In the genomic region with DNA sequence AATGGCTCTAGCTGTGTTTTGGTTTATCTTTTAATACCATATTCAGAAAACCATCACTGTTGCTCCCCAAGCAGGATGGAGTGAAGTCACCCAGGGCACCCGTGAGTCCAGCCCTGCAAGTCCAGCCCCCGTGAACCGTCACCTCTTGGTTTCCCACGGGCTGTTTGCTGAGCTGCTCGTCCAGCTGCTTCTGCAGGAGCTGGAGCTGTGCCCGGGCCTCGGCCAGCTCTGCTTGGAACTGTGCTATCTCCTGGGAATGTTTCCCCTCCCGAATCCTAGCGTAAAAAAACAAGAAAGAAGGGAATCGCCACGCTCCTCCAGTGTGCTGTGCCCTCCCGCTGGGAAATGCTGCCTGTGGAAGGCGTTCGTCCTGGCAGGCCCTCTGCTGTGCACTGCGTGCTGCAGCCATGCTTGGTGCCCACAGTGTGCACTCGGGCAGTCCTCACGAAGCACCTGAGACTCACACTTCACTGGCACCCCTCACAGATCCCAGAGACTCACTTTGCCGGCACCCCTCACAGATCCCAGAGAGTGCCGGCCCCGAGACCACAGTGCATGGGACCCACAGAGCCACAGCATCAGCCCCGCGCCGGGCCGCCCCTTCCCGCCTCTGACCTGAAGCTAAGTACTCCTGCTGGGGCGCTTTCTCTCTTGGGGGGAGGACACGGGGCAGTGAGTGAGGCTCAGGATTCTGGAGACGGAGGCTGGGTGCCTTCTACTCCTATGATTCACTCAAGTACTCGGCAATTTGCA, we compare ENCODE assay signal across 15 cellular contexts. TPM values are rescaled to one million over a fixed set of nuclear protein-coding genes. Genes with fewer than 3 reads are reported as not detected.
DNase-seq lines count a peak whose midpoint lies in the region; ATAC-seq and TF ChIP-seq lines count a peak whose summit lies in the region.
"Had no signal": no experiment of that assay in that cellular context is flagged by ENCODE, and none has a peak within 500 bp of the region (broad histone marks: within the 10 kb centered on the region; RNA-seq: fewer than 3 reads in every experiment).

No MANE protein-coding gene starts in this region.

- H3K4me1 Mint-ChIP-seq in dendritic cell treated with granulocyte-macrophage colony-stimulating factor and Interleukin-4, amounts not matched to agents 40 ng/mL and 50 ng/mL, for 4 days (ENCODE audit: low read depth), result peaks cover 12% of the 10 kb centered on the region

- H3K36me3 Mint-ChIP-seq in activated naive CD4-positive, alpha-beta T cell treated with anti-CD3 and anti-CD28 coated beads, Interleukin-2, amount 50 U/mL, for 72 hours, result peaks cover 17 to 30% of the 10 kb centered on the region in 2 donors
- peaks cover 98% of the 10 kb centered on the region for H3K36me3 Mint-ChIP-seq in dendritic cell treated with granulocyte-macrophage colony-stimulating factor and Interleukin-4, amounts not matched to agents 40 ng/mL and 50 ng/mL, for 4 days (ENCODE audit: low read depth)

- H3K36me3 ChIP-seq in lower lobe of right lung (peaks cover 98% of the 10 kb centered on the region), testis (ENCODE audit: low read depth, missing control alignments) (peaks cover 4% of the 10 kb centered on the region), thyroid gland (peaks cover 71 to 87% of the 10 kb centered on the region in 2 donors), MG63 (peaks cover 83% of the 10 kb centered on the region)

- no peaks in the 10 kb centered on the region for H3K27me3 ChIP-seq in lower lobe of right lung (ENCODE audit: low read depth)
- no peaks in the 10 kb centered on the region for H3K27me3 ChIP-seq in testis
- H3K27me3 ChIP-seq in thyroid gland, result no peaks in the 10 kb centered on the region
- no peaks in the 10 kb centered on the region for H3K27me3 ChIP-seq in MG63

- DNase-seq in activated naive CD4-positive, alpha-beta T cell treated with anti-CD3 and anti-CD28 coated beads, Interleukin-2, amount 50 U/mL, for 72 hours (ENCODE audit: low spot score in 2 of 2), result no peak
- DNase-seq in activated naive CD4-positive, alpha-beta T cell treated with anti-CD3 and anti-CD28 coated beads, Interleukin-2, amount 50 U/mL, for 16 hours, result no peak
- DNase-seq in lower lobe of right lung (no peak), testis (peak; percentile 86), thyroid gland (no peak), MG63 (no peak), epidermal melanocyte (ENCODE audit: insufficient read length, low spot score) (no peak)
- DNase-seq: HFFc6; NCI-H524; stimulated activated CD4-positive, alpha-beta T cell treated with anti-CD3 and anti-CD28 coated beads, Interleukin-15, amount 100 ng/mL, for 24 hours; T-cell had no signal

- TF ChIP-seq CTCF in lower lobe of right lung (IDR thresholded peaks at IDR 0.05) (no peak), testis (IDR thresholded peaks at IDR 0.05) (no peak), thyroid gland (IDR thresholded peaks at IDR 0.05) (no peak)

- no peak overlapping the region for H3K4me3 ChIP-seq in lower lobe of right lung
- no peak overlapping the region for H3K4me3 ChIP-seq in testis
- no peak overlapping the region for H3K4me3 ChIP-seq in thyroid gland (replicated peaks in 1 of 3)
- H3K4me3 ChIP-seq in MG63, result no peak overlapping the region
- H3K4me3 ChIP-seq: lung had no signal

- H3K27ac ChIP-seq in lower lobe of right lung, result peak overlapping the region; percentile 41
- H3K27ac ChIP-seq in testis, result peak overlapping the region in 1 of 2 donors; percentile 0
- H3K27ac ChIP-seq in thyroid gland, result no peak overlapping the region

- H3K9me3 ChIP-seq in lower lobe of right lung, result no peaks in the 10 kb centered on the region
- no peaks in the 10 kb centered on the region for H3K9me3 ChIP-seq in testis
- H3K9me3 ChIP-seq in thyroid gland, result no peaks in the 10 kb centered on the region
- no peaks in the 10 kb centered on the region for H3K9me3 ChIP-seq in MG63

- intact Hi-C loops in dendritic cell treated with granulocyte-macrophage colony-stimulating factor and Interleukin-4, amounts not matched to agents 40 ng/mL and 50 ng/mL, for 4 days (cut with micrococcal nuclease), result no loop called here
- intact Hi-C loops in lower lobe of right lung (cut with DNase I), result no loop called here
- intact Hi-C loops in testis (cut with DNase I; ENCODE audit: low total_unique reads), result no loop called here
- intact Hi-C loops in thyroid gland (cut with DNase I), result no loop called here

- TF ChIP-seq POLR2A in testis (IDR thresholded peaks at IDR 0.05) (no peak), thyroid gland (IDR thresholded peaks at IDR 0.05) (no peak)

- no peak for ATAC-seq in activated naive CD4-positive, alpha-beta T cell treated with anti-CD3 and anti-CD28 coated beads, Interleukin-2, amount 50 U/mL, for 72 hours
- ATAC-seq in lower lobe of right lung, result peak in 1 of 2 donors; percentile 8
- ATAC-seq: activated CD4-positive, CD25-positive, alpha-beta regulatory T cell treated with anti-CD3 and anti-CD28 coated beads, Interleukin-2, amount 50 U/mL, for 24 hours; T-cell had no signal

- H3K27me3 Mint-ChIP-seq in dendritic cell treated with granulocyte-macrophage colony-stimulating factor and Interleukin-4, amounts not matched to agents 40 ng/mL and 50 ng/mL, for 4 days, result no peaks in the 10 kb centered on the region
- H3K27me3 Mint-ChIP-seq: T-cell, type B pancreatic cell had no signal

- WGBS in testis, 2 donors, result 44 to 74% methylated on average over 17 to 29 of the region's 29 CpGs
- 86 to 87% methylated on average over 24 of the region's 29 CpGs for WGBS in thyroid gland, 2 donors

- H3K9me3 Mint-ChIP-seq in activated naive CD4-positive, alpha-beta T cell treated with anti-CD3 and anti-CD28 coated beads, Interleukin-2, amount 50 U/mL, for 72 hours, result no peaks in the 10 kb centered on the region
- no peaks in the 10 kb centered on the region for H3K9me3 Mint-ChIP-seq in dendritic cell treated with granulocyte-macrophage colony-stimulating factor and Interleukin-4, amounts not matched to agents 40 ng/mL and 50 ng/mL, for 4 days
- H3K9me3 Mint-ChIP-seq: HFFc6, T-cell, type B pancreatic cell had no signal

- peak overlapping the region; percentile 2 to 72 for H3K27ac Mint-ChIP-seq in activated naive CD4-positive, alpha-beta T cell treated with anti-CD3 and anti-CD28 coated beads, Interleukin-2, amount 50 U/mL, for 72 hours
- H3K27ac Mint-ChIP-seq in dendritic cell treated with granulocyte-macrophage colony-stimulating factor and Interleukin-4, amounts not matched to agents 40 ng/mL and 50 ng/mL, for 4 days, result peak overlapping the region; percentile 31
- H3K27ac Mint-ChIP-seq: HFFc6, type B pancreatic cell had no signal

- H3K4me1 ChIP-seq in lower lobe of right lung (peaks cover 8% of the 10 kb centered on the region), testis (peaks cover 16% of the 10 kb centered on the region), thyroid gland (no peaks in the 10 kb centered on the region)

- no peak overlapping the region for H3K4me3 Mint-ChIP-seq in dendritic cell treated with granulocyte-macrophage colony-stimulating factor and Interleukin-4, amounts not matched to agents 40 ng/mL and 50 ng/mL, for 4 days
- H3K4me3 Mint-ChIP-seq: HFFc6, type B pancreatic cell had no signal

RNA-seq across cellular contexts. Expression of gene ANKLE2, which starts 15.4 kb away (rescaled TPM):
- 100 to 1,000 TPM in 1 of 2 donors, 10 to 100 TPM in 1; 82.9 to 129 TPM for total RNA-seq in activated naive CD4-positive, alpha-beta T cell treated with anti-CD3 and anti-CD28 coated beads, Interleukin-2, amount 50 U/mL, for 72 hours
- total RNA-seq in lower lobe of right lung, result 49.6 TPM
- total RNA-seq in testis, result 100 to 1,000 TPM; 103 to 120 TPM
- polyA plus RNA-seq in testis (ENCODE audit: insufficient read depth, low read depth, low replicate concordance), result 204 TPM
- 10 to 100 TPM; 50.7 to 70.7 (median 55.3) TPM for total RNA-seq in thyroid gland
- total RNA-seq in MG63 (2014; rRNA removed; shearing (Covaris generic); ENCODE audit: low replicate concordance), result 63.0 and 75.7 TPM in 2 replicates

RNA-seq across cellular contexts. Expression of gene GOLGA3, which starts 51.7 kb away (rescaled TPM):
- 10 to 100 TPM; 44.0 to 52.7 TPM for total RNA-seq in activated naive CD4-positive, alpha-beta T cell treated with anti-CD3 and anti-CD28 coated beads, Interleukin-2, amount 50 U/mL, for 72 hours
- total RNA-seq in lower lobe of right lung (59.7 TPM), testis (10 to 100 TPM; 72.3 to 95.2 TPM), thyroid gland (100 to 1,000 TPM in 2 of 4 donors, 10 to 100 TPM in 2; 73.8 to 106 (median 88.8) TPM)
- polyA plus RNA-seq in testis (ENCODE audit: insufficient read depth, low read depth, low replicate concordance), result 30.4 TPM
- total RNA-seq in MG63 (2014; rRNA removed; shearing (Covaris generic); ENCODE audit: low replicate concordance), result 67.0 and 96.0 TPM in 2 replicates
